1 cellular context compared by ENCODE assay signal in genomic region chr5:16489322-16489791, GRCh38.
TF ChIP-seq lines count a peak whose summit lies in the region.

No MANE protein-coding gene starts in this region.

TF ChIP-seq in HepG2, 621 proteins besides CTCF, POLR2A, EP300 and RAD21 (continued from another document):
- TF ChIP-seq BRF2 (CRISPR knock-in tag; IDR thresholded peaks at IDR 0.05) (no peak), ZNF274 (CRISPR knock-in tag; IDR thresholded peaks at IDR 0.05) (no peak)
TF ChIP-seq in HepG2: peak in this region for 2.
